Comparison of ENCODE assay signal across 9 cellular contexts in the genomic region with DNA sequence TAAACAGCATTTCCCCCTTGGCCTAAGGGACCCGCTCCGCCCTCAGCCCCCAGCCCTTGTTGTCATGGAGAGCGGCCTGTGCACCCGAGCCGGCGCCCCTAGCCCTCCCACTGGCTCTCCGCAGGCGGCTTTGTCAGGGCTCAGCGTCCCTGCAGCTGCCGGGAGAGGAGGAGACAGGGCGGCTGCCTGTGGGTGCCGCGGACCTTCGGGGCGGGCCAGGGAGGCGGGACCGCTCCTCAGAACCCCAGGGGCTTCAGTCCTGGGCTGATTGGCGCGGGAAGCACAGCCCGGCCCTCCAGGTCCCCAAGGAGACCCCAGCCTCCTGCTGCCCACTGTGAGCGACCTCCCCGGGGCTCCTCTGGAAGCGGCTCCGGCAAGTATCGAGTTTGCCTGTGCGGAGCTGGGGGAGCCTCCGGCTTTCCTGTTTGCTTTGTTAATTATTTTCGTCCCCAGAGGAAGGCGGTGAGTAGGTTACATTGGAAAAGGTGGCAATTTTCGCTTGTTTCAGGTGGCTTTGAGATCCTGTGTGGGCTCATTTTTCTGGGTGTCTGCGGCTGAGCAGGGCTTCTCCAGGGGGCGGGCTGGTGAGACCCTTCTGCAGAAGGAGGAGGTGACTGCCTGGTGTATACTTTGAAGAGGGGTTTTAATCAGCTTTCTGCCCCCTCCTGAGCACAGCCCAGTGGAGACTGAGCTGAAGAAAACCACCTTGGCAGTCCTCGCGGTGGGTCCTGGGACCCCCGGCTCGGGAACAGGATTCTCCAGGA. TPM values are rescaled to one million over a fixed set of nuclear protein-coding genes. Genes with fewer than 3 reads are reported as not detected.
DNase-seq lines count a peak whose midpoint lies in the region; ATAC-seq and TF ChIP-seq lines count a peak whose summit lies in the region.
"Had no signal": no experiment of that assay in that cellular context is flagged by ENCODE, and none has a peak within 500 bp of the region (broad histone marks: within the 10 kb centered on the region; RNA-seq: fewer than 3 reads in every experiment).

A gene with protein sequence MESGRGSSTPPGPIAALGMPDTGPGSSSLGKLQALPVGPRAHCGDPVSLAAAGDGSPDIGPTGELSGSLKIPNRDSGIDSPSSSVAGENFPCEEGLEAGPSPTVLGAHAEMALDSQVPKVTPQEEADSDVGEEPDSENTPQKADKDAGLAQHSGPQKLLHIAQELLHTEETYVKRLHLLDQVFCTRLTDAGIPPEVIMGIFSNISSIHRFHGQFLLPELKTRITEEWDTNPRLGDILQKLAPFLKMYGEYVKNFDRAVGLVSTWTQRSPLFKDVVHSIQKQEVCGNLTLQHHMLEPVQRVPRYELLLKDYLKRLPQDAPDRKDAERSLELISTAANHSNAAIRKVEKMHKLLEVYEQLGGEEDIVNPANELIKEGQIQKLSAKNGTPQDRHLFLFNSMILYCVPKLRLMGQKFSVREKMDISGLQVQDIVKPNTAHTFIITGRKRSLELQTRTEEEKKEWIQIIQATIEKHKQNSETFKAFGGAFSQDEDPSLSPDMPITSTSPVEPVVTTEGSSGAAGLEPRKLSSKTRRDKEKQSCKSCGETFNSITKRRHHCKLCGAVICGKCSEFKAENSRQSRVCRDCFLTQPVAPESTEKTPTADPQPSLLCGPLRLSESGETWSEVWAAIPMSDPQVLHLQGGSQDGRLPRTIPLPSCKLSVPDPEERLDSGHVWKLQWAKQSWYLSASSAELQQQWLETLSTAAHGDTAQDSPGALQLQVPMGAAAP (plus strand): TSS at position 256 of the 764 bp plus-strand sequence. CDS start 28,734 bp downstream, outside the sequence.

- no peaks in the 10 kb centered on the region for H3K79me1 ChIP-seq in H9 (ENCODE audit: insufficient read depth, low read depth, low read length, poor library complexity, severe bottlenecking)

- H3K23me2 ChIP-seq in H9 (ENCODE audit: insufficient read length, low read depth, low read length, poor library complexity, severe bottlenecking) = no peaks in the 10 kb centered on the region

- H2AFZ ChIP-seq in H9 (ENCODE audit: low read length) = no peak within 1 kb of the TSS

- H3K36me3 ChIP-seq in left ventricle myocardium inferior (no peaks in the 10 kb centered on the region), psoas muscle (ENCODE audit: insufficient read depth in 1 of 2, low read depth in 1 of 2) (no peaks in the 10 kb centered on the region)

- H3T11ph ChIP-seq in H9 (ENCODE audit: low read length) = no peak within 1 kb of the TSS

- no peak within 1 kb of the TSS for H4K8ac ChIP-seq in H9 (replicated peaks; ENCODE audit: insufficient read length, low read depth, low read length)

- H3K4me1 Mint-ChIP-seq in H9 = peaks cover 11 to 13% of the 10 kb centered on the region in 2 experiments

- H2BK12ac ChIP-seq in H9 (ENCODE audit: insufficient read length, low read depth, low read length) = no peak within 1 kb of the TSS

- peaks cover 28% of the 10 kb centered on the region for H3K27me3 Mint-ChIP-seq in H9 (ENCODE audit: low read depth)

- H3K27me3 ChIP-seq in H9 (ENCODE audit: insufficient read depth, low read length) (no peaks in the 10 kb centered on the region), left ventricle myocardium inferior (ENCODE audit: low read depth) (peaks cover 67% of the 10 kb centered on the region), psoas muscle (ENCODE audit: insufficient read depth in 3 of 3, low read length in 2 of 3) (peaks cover 0 to 11% (median 0%) of the 10 kb centered on the region in 3 donors)

- H2BK15ac ChIP-seq in H9 (ENCODE audit: low read depth, low read length) = no peak within 1 kb of the TSS

- no peaks in the 10 kb centered on the region for H3K79me2 ChIP-seq in H9 (ENCODE audit: insufficient read depth, low read length)

- H3K18ac ChIP-seq in H9 (ENCODE audit: insufficient read length, low read depth, low read length) = no peak within 1 kb of the TSS

- H4K20me1 ChIP-seq in H9 (ENCODE audit: control insufficient read depth, insufficient read depth, insufficient read length) = no peaks in the 10 kb centered on the region

- peaks cover 17 to 19% of the 10 kb centered on the region in 2 experiments for H3K9me3 Mint-ChIP-seq in H9

- no peak within 1 kb of the TSS for H4K91ac ChIP-seq in H9 (ENCODE audit: insufficient read length, low read depth, low read length)

- intact Hi-C loops in left ventricle myocardium inferior (cut with micrococcal nuclease) (no loop called here), psoas muscle (cut with DNase I) (no loop called here)

- H3K4me1 ChIP-seq in H9 (ENCODE audit: insufficient read depth, low read length) = no peaks in the 10 kb centered on the region
- peaks cover 17% of the 10 kb centered on the region for H3K4me1 ChIP-seq in left ventricle myocardium inferior
- H3K4me1 ChIP-seq in psoas muscle = peaks cover 10% of the 10 kb centered on the region

- no peak within 1 kb of the TSS for H3K27ac ChIP-seq in H9 (ENCODE audit: insufficient read length, low read depth, low read length)
- H3K27ac ChIP-seq in left ventricle myocardium inferior (replicated peaks) = peak within 1 kb of the TSS; percentile 67
- H3K27ac ChIP-seq in psoas muscle = no peak within 1 kb of the TSS

- no peak within 1 kb of the TSS for H2BK5ac ChIP-seq in H9 (ENCODE audit: insufficient read length, low read length)

- no peak within 1 kb of the TSS for H2BK120ac ChIP-seq in H9 (ENCODE audit: low read depth, low read length, poor library complexity, severe bottlenecking)

- WGBS in H9 (ENCODE audit: extremely low coverage, insufficient read length, low lambda C conversion rate) = no CpG with 5 or more reads among the region's 36 CpGs
- 4 to 9% (median 5%) methylated on average over 32 to 36 of the region's 36 CpGs for WGBS in psoas muscle, 3 donors

- H3K4ac ChIP-seq in H9 (ENCODE audit: low read depth, low read length) = no peak within 1 kb of the TSS

- no peak within 1 kb of the TSS for H3K9ac ChIP-seq in H9 (ENCODE audit: extremely low read depth, insufficient read length, low read length)

- no peak within 1 kb of the TSS for H4K5ac ChIP-seq in H9 (ENCODE audit: insufficient read length, low read depth, low read length)

- peak within 1 kb of the TSS; percentile 14; the same call in 1 of the 2 replicates for H3K14ac ChIP-seq in H9 (ENCODE audit: insufficient read depth, low read length)

- H2BK20ac ChIP-seq in H9 (ENCODE audit: low read depth, low read length, poor library complexity, severe bottlenecking) = no peak within 1 kb of the TSS

- no peak within 1 kb of the TSS; a peak in 1 of 7 replicates for H3K27ac Mint-ChIP-seq in H9

- DNase-seq in H9 (peak; percentile 49), NCI-H748 (lab: John Stamatoyannopoulos, UW; ENCODE audit: unreplicated experiment) (peak; percentile 81), activated gamma-delta T cell (lab: John Stamatoyannopoulos, UW) (peak; percentile 20), left ventricle myocardium inferior (no peak), psoas muscle (no peak), dedifferentiated amniotic fluid mesenchymal stem cell (ENCODE audit: extremely low spot score) (no peak)

- H3K23ac ChIP-seq in H9 (ENCODE audit: insufficient read length, low read depth, low read length) = no peak within 1 kb of the TSS

- H2AK5ac ChIP-seq in H9 (ENCODE audit: insufficient read length, low read length) = no peak within 1 kb of the TSS

- H3K56ac ChIP-seq in H9 (ENCODE audit: insufficient read length, low read depth, low read length) = no peak within 1 kb of the TSS

- TF ChIP-seq CTCF in H9 (conservative IDR thresholded peaks at IDR 0.05) = no peak
- TF ChIP-seq CTCF in left ventricle myocardium inferior (IDR thresholded peaks at IDR 0.05; ENCODE audit: borderline replicate concordance) = no peak
- TF ChIP-seq CTCF in psoas muscle (IDR thresholded peaks at IDR 0.05) = no peak

- peak within 1 kb of the TSS; percentile 72 for H3K4me3 ChIP-seq in left ventricle myocardium inferior
- H3K4me3 ChIP-seq in psoas muscle = peak within 1 kb of the TSS; percentile 72

- H3K36me3 Mint-ChIP-seq in H9 (ENCODE audit: insufficient read depth in 1 of 3, low read depth in 3 of 3) = peaks cover 8 to 16% (median 10%) of the 10 kb centered on the region in 3 experiments; a peak in 6 of 7 replicates

- ATAC-seq in psoas muscle = peak in 3 of 4 donors; percentile 39 to 59 (median 40)
- ATAC-seq in GM21717 (IDR thresholded peaks at IDR 0.05; ENCODE audit: unreplicated experiment) = no peak
- ATAC-seq in HG03378 (IDR thresholded peaks at IDR 0.05; ENCODE audit: unreplicated experiment) = no peak

- H3K9me3 ChIP-seq in H9 (ENCODE audit: control insufficient read depth, low read depth, low read length) (no peaks in the 10 kb centered on the region), left ventricle myocardium inferior (replicated peaks) (no peaks in the 10 kb centered on the region), psoas muscle (no peaks in the 10 kb centered on the region)

- peak within 1 kb of the TSS; percentile 41 for H3K4me2 ChIP-seq in H9 (ENCODE audit: insufficient read depth, insufficient read length, low read length)

- peak within 1 kb of the TSS; percentile 62 to 72 for H3K4me3 Mint-ChIP-seq in H9

RNA-seq across cellular contexts. Expression of the gene that starts here (rescaled TPM):
- 1.7 and 1.8 TPM in 2 replicates for total RNA-seq in H9 (2021)
- total RNA-seq in left ventricle myocardium inferior = 1.8 TPM
- total RNA-seq in psoas muscle = 1 to 10 TPM; 1.2 to 2.5 (median 1.8) TPM
- polyA plus RNA-seq in psoas muscle = under 1 TPM; 0.45 to 0.68 (median 0.58) TPM
- total RNA-seq: LHCN-M2 had no signal

Comparison
In these comparisons a context has a peak if more than half of its experiments do, and no peak if none do; other contexts are left out.
1. DNase-seq: peak in H9 (single experiment), NCI-H748 (single experiment) and activated gamma-delta T cell (single experiment); none in left ventricle myocardium inferior (single experiment), psoas muscle (0 of 2) and dedifferentiated amniotic fluid mesenchymal stem cell (single experiment).
2. ATAC-seq: peak in psoas muscle (3 of 4); none in GM21717 (single experiment) and HG03378 (single experiment).